1 cellular context compared by ENCODE assay signal in the genomic region with DNA sequence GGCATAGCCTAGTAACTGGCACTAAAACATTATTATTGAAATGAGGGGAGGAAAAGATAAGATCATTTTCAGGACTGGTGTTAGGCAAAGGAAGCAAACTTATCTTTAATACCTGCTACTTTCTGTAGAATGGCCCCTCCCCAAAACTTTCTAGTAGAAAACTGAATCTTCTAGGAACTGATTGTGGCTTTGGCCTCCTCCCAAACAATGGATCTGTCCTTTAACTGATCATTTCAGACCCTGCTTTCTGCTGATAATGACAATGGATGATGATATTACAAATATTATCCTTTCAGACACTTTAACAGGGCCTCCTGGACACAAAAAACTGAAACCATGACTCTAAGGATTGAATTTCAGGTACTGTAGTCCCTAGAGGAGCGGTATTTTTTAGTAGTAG.
TF ChIP-seq lines count a peak whose summit lies in the region.

No MANE protein-coding gene starts in this region.

TF ChIP-seq in K562, 482 proteins besides CTCF, POLR2A, EP300 and RAD21:
- TF ChIP-seq CBFA2T3 (IDR thresholded peaks at IDR 0.05) (peak; percentile 81), GABPA (tag; conservative IDR thresholded peaks at IDR 0.05; ENCODE audit: low read depth) (no peak), SMARCA4 (IDR thresholded peaks at IDR 0.05) (peak; percentile 57; the same call in 1 of the 2 replicates), NCOR1 (IDR thresholded peaks at IDR 0.05) (peak; percentile 59), TCF3 (CRISPR knock-in tag; IDR thresholded peaks at IDR 0.05) (peak; percentile 70), TEAD4 (IDR thresholded peaks at IDR 0.05; ENCODE audit: low read length) (peak; percentile 25; the same call in 1 of the 2 replicates), TEAD4 (CRISPR knock-in tag; IDR thresholded peaks at IDR 0.05; ENCODE audit: borderline replicate concordance) (no peak), ZFP36 (IDR thresholded peaks at IDR 0.05; ENCODE audit: low read depth, low read length, partially characterized antibody) (no peak), BCL6 (CRISPR knock-in tag; IDR thresholded peaks at IDR 0.05) (0 out of 2 replicates have a peak, but pooled peaks have one; percentile 38), RCOR1 (IDR thresholded peaks at IDR 0.05; ENCODE audit: borderline replicate concordance in 1 of 2, low read depth in 2 of 2, low read length in 2 of 2) (peak in 1 of 2 experiments; percentile 88; a peak in 3 of 4 replicates), DPF2 (IDR thresholded peaks at IDR 0.05) (peak; percentile 45; the same call in 1 of the 2 replicates), RBM39 (optimal IDR thresholded peaks at IDR 0.05; ENCODE audit: low read depth, low read length) (no peak), SOX6 (IDR thresholded peaks at IDR 0.05) (peak; percentile 88), ARID1B (IDR thresholded peaks at IDR 0.05) (peak; percentile 78), KDM1A (IDR thresholded peaks at IDR 0.05) (peak; percentile 48 to 51; a peak in 2 of 4 replicates), CBFA2T2 (conservative IDR thresholded peaks at IDR 0.05) (peak; percentile 55), TAL1 (IDR thresholded peaks at IDR 0.05) (peak; percentile 42; the same call in 1 of the 2 replicates), GATAD2B (IDR thresholded peaks at IDR 0.05; ENCODE audit: borderline replicate concordance) (peak; percentile 45; the same call in 1 of the 2 replicates), NFIC (IDR thresholded peaks at IDR 0.05) (peak; percentile 77), HDAC3 (IDR thresholded peaks at IDR 0.05; ENCODE audit: borderline replicate concordance, partially characterized antibody) (peak; percentile 21), ZNF174 (CRISPR knock-in tag; IDR thresholded peaks at IDR 0.05) (no peak), SMC3 (conservative IDR thresholded peaks at IDR 0.05; ENCODE audit: insufficient read depth, low read depth, low read length) (no peak), TBL1XR1 (IDR thresholded peaks at IDR 0.05; ENCODE audit: low read length in 2 of 2) (0 out of 4 replicates have a peak, but pooled peaks of 1 of the 2 experiments have one; percentile 23)
- TF ChIP-seq, protein P1, sequence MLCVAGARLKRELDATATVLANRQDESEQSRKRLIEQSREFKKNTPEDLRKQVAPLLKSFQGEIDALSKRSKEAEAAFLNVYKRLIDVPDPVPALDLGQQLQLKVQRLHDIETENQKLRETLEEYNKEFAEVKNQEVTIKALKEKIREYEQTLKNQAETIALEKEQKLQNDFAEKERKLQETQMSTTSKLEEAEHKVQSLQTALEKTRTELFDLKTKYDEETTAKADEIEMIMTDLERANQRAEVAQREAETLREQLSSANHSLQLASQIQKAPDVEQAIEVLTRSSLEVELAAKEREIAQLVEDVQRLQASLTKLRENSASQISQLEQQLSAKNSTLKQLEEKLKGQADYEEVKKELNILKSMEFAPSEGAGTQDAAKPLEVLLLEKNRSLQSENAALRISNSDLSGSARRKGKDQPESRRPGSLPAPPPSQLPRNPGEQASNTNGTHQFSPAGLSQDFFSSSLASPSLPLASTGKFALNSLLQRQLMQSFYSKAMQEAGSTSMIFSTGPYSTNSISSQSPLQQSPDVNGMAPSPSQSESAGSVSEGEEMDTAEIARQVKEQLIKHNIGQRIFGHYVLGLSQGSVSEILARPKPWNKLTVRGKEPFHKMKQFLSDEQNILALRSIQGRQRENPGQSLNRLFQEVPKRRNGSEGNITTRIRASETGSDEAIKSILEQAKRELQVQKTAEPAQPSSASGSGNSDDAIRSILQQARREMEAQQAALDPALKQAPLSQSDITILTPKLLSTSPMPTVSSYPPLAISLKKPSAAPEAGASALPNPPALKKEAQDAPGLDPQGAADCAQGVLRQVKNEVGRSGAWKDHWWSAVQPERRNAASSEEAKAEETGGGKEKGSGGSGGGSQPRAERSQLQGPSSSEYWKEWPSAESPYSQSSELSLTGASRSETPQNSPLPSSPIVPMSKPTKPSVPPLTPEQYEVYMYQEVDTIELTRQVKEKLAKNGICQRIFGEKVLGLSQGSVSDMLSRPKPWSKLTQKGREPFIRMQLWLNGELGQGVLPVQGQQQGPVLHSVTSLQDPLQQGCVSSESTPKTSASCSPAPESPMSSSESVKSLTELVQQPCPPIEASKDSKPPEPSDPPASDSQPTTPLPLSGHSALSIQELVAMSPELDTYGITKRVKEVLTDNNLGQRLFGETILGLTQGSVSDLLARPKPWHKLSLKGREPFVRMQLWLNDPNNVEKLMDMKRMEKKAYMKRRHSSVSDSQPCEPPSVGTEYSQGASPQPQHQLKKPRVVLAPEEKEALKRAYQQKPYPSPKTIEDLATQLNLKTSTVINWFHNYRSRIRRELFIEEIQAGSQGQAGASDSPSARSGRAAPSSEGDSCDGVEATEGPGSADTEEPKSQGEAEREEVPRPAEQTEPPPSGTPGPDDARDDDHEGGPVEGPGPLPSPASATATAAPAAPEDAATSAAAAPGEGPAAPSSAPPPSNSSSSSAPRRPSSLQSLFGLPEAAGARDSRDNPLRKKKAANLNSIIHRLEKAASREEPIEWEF (CRISPR knock-in tag; IDR thresholded peaks at IDR 0.05): peak; percentile 71; the same call in 1 of the 2 replicates
